ENCODE assay signal across 1 cellular context in genomic region chr2:54609647-54610046, GRCh38.
TF ChIP-seq lines count a peak whose summit lies in the region.

No MANE protein-coding gene starts in this region.

TF ChIP-seq in HepG2, 621 proteins besides CTCF, POLR2A, EP300 and RAD21 (continued from another document and continues in another):
- no peak for TF ChIP-seq ZNF704 (CRISPR knock-in tag; IDR thresholded peaks at IDR 0.05; ENCODE audit: borderline replicate concordance)
- TF ChIP-seq AFF4 (CRISPR knock-in tag; IDR thresholded peaks at IDR 0.05), result no peak
- TF ChIP-seq FOXP1 (IDR thresholded peaks at IDR 0.05), result no peak
- TF ChIP-seq FOXP1 (CRISPR knock-in tag; IDR thresholded peaks at IDR 0.05), result 0 out of 2 replicates have a peak, but pooled peaks have one; percentile 1
- TF ChIP-seq KMT2A (CRISPR knock-in tag; IDR thresholded peaks at IDR 0.05), result peak; percentile 57; the same call in 1 of the 2 replicates
- 0 out of 2 replicates have a peak, but pooled peaks have one; percentile 34 for TF ChIP-seq PPARG (CRISPR knock-in tag; conservative IDR thresholded peaks at IDR 0.05)
- no peak for TF ChIP-seq ONECUT2 (CRISPR knock-in tag; IDR thresholded peaks at IDR 0.05)
- TF ChIP-seq ZNF691 (CRISPR knock-in tag; IDR thresholded peaks at IDR 0.05; ENCODE audit: borderline replicate concordance, low read depth), result no peak
- TF ChIP-seq LBX2 (CRISPR knock-in tag; IDR thresholded peaks at IDR 0.05; ENCODE audit: borderline replicate concordance), result no peak
- no peak for TF ChIP-seq ZNF775 (CRISPR knock-in tag; IDR thresholded peaks at IDR 0.05; ENCODE audit: borderline replicate concordance)
- TF ChIP-seq ZBTB33 (CRISPR knock-in tag; IDR thresholded peaks at IDR 0.05), result no peak
- TF ChIP-seq POLR2AphosphoS2 (IDR thresholded peaks at IDR 0.05; ENCODE audit: low read depth, low read length), result no peak
- no peak for TF ChIP-seq NFIB (CRISPR knock-in tag; IDR thresholded peaks at IDR 0.05; ENCODE audit: borderline replicate concordance)
- no peak for TF ChIP-seq ZNF136 (CRISPR knock-in tag; IDR thresholded peaks at IDR 0.05; ENCODE audit: low read depth)
- peak; percentile 86 for TF ChIP-seq HNF4A (CRISPR knock-in tag; IDR thresholded peaks at IDR 0.05)
- TF ChIP-seq ZBTB2 (CRISPR knock-in tag; IDR thresholded peaks at IDR 0.05; ENCODE audit: low read depth), result no peak
- TF ChIP-seq ZNF619 (CRISPR knock-in tag; IDR thresholded peaks at IDR 0.05), result no peak
- peak; percentile 94 for TF ChIP-seq RBM22 (optimal IDR thresholded peaks at IDR 0.05; ENCODE audit: low read length)
- no peak for TF ChIP-seq SALL2 (CRISPR knock-in tag; IDR thresholded peaks at IDR 0.05)
- TF ChIP-seq TBP (CRISPR knock-in tag; IDR thresholded peaks at IDR 0.05), result no peak
- TF ChIP-seq ETV6 (CRISPR knock-in tag; conservative IDR thresholded peaks at IDR 0.05), result no peak
- TF ChIP-seq ZEB1 (IDR thresholded peaks at IDR 0.05; ENCODE audit: insufficient replicate concordance, low read depth), result no peak
- TF ChIP-seq NR2F6 (IDR thresholded peaks at IDR 0.05), result 0 out of 2 replicates have a peak, but pooled peaks have one; percentile 33
- peak; percentile 28; the same call in 1 of the 2 replicates for TF ChIP-seq NR2F6 (CRISPR knock-in tag; IDR thresholded peaks at IDR 0.05)
- TF ChIP-seq ZIK1 (CRISPR knock-in tag; IDR thresholded peaks at IDR 0.05; ENCODE audit: borderline replicate concordance, low read depth), result no peak
- TF ChIP-seq RBAK (CRISPR knock-in tag; IDR thresholded peaks at IDR 0.05), result no peak
- 0 out of 2 replicates have a peak, but pooled peaks have one; percentile 34 for TF ChIP-seq ELF3 (CRISPR knock-in tag; IDR thresholded peaks at IDR 0.05)
- no peak for TF ChIP-seq RXRA (CRISPR knock-in tag; IDR thresholded peaks at IDR 0.05)
- no peak for TF ChIP-seq GTF2F1 (IDR thresholded peaks at IDR 0.05; ENCODE audit: low read length)
- TF ChIP-seq ZNF878 (CRISPR knock-in tag; IDR thresholded peaks at IDR 0.05), result 0 out of 2 replicates have a peak, but pooled peaks have one; percentile 41
- peak; percentile 46; the same call in 1 of the 2 replicates for TF ChIP-seq NR2F2 (IDR thresholded peaks at IDR 0.05; ENCODE audit: borderline replicate concordance, low read depth)
- TF ChIP-seq SSRP1 (CRISPR knock-in tag; IDR thresholded peaks at IDR 0.05), result peak; percentile 97
- TF ChIP-seq ZNF609 (CRISPR knock-in tag; IDR thresholded peaks at IDR 0.05; ENCODE audit: borderline replicate concordance), result no peak
- no peak for TF ChIP-seq NCOA5 (CRISPR knock-in tag; IDR thresholded peaks at IDR 0.05)
- TF ChIP-seq ATRX (CRISPR knock-in tag; IDR thresholded peaks at IDR 0.05; ENCODE audit: borderline replicate concordance), result no peak
- no peak for TF ChIP-seq MBNL3 (CRISPR knock-in tag; conservative IDR thresholded peaks at IDR 0.05)
- no peak for TF ChIP-seq XBP1 (CRISPR knock-in tag; IDR thresholded peaks at IDR 0.05)
- no peak for TF ChIP-seq CENPX (CRISPR knock-in tag; IDR thresholded peaks at IDR 0.05)
- peak; percentile 73 for TF ChIP-seq PAXIP1 (CRISPR knock-in tag; conservative IDR thresholded peaks at IDR 0.05)
- no peak for TF ChIP-seq ZNF263 (CRISPR knock-in tag; IDR thresholded peaks at IDR 0.05)
- no peak for TF ChIP-seq ZNF781 (CRISPR knock-in tag; IDR thresholded peaks at IDR 0.05; ENCODE audit: borderline replicate concordance, not compliant biosample characterization)
- TF ChIP-seq ZNF484 (CRISPR knock-in tag; IDR thresholded peaks at IDR 0.05; ENCODE audit: borderline replicate concordance, low read depth), result no peak
- TF ChIP-seq ZNF737 (CRISPR knock-in tag; IDR thresholded peaks at IDR 0.05; ENCODE audit: borderline replicate concordance), result no peak
- TF ChIP-seq DMAP1 (CRISPR knock-in tag; IDR thresholded peaks at IDR 0.05), result no peak
- TF ChIP-seq HNRNPUL1 (IDR thresholded peaks at IDR 0.05; ENCODE audit: low read depth, low read length), result no peak
- TF ChIP-seq ZNF720 (CRISPR knock-in tag; IDR thresholded peaks at IDR 0.05), result no peak
- TF ChIP-seq CREM (IDR thresholded peaks at IDR 0.05), result 0 out of 2 replicates have a peak, but pooled peaks have one; percentile 34
- TF ChIP-seq CREM (CRISPR knock-in tag; IDR thresholded peaks at IDR 0.05), result no peak
- TF ChIP-seq MEF2D (CRISPR knock-in tag; IDR thresholded peaks at IDR 0.05), result no peak
- TF ChIP-seq ZNF724P (CRISPR knock-in tag; IDR thresholded peaks at IDR 0.05; ENCODE audit: borderline replicate concordance), result no peak
